ENCODE assay signal across 8 cellular contexts in the genomic region with DNA sequence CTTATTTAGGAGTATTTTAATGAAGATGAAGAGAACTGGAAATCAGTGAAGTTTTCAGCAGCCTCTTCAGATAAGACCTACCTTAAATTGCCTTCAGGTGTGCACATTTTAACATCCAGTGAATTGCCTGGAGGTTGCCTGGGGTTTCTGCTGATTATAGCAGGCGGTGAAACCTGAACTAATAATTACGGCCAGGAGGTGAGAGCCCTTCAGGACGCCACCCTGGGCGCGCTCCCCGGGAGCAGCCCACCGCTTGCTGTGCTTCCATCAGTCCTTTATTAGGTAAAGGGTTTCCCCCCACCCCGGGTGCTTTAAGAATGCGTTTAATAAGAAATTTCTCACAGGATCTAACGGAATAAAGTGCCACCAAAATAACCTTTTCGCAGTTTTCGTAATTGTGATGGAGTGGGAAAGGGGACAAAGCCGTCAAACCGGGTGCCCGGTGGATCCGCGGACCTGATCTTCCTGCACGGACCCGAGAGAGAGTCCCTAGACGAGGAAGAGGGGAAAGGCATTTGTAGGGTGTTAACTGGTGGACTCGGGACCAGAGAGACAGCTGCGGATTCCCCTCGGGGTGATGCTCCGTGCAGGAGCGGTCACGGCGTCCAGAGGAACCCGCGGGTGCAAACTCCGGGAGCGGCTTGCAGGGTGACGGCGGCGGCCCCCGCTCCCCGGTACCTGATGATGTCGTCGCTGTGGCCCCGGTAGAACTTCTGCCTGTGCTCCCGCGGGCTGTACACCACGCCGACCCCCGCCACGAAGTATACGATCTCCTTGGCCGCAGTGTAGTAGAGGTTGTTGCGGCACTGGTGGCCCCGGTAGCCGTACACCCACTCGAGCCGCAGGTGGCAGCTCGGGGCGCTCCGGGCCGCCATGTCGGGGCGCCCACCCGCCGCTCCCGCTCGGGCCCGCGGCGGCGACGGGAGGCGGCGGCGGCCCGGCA. TPM values are rescaled to one million over a fixed set of nuclear protein-coding genes. Genes with fewer than 3 reads are reported as not detected.
A peak's percentile ranks its signal among the peaks of the same experiment; 100 is the strongest.
DNase-seq lines count a peak whose midpoint lies in the region; ATAC-seq and TF ChIP-seq lines count a peak whose summit lies in the region.

No MANE protein-coding gene starts in this region.

- no peaks in the 10 kb centered on the region for H3K9me3 Mint-ChIP-seq in mesothelial cell of epicardium

- TF ChIP-seq CTCF in GM06990 (IDR thresholded peaks at IDR 0.05; ENCODE audit: insufficient read depth, low read length, poor library complexity, severe bottlenecking): no peak
- no peak for TF ChIP-seq CTCF in mesothelial cell of epicardium (IDR thresholded peaks at IDR 0.05; ENCODE audit: unreplicated experiment)

- H3K27ac Mint-ChIP-seq in mesothelial cell of epicardium: no peak overlapping the region

- peak; percentile 8 for ATAC-seq in HG03139 (IDR thresholded peaks at IDR 0.05; ENCODE audit: unreplicated experiment)
- ATAC-seq in HG02623 (IDR thresholded peaks at IDR 0.05; ENCODE audit: unreplicated experiment): no peak

- peak overlapping the region; percentile 63 to 78 for H3K9ac ChIP-seq in stomach smooth muscle (ENCODE audit: low read length in 2 of 2)

- DNase-seq in GM06990 (ENCODE audit: extremely low read depth, insufficient read length): no peak
- DNase-seq in T-helper 1 cell: peak in 3 of 5 donors; percentile 7 to 23 (median 21)
- DNase-seq in effector CD4-positive, alpha-beta T cell: peak; percentile 11
- peak in 1 of 2 experiments; percentile 45 for DNase-seq in mesothelial cell of epicardium (ENCODE audit: low spot score in 2 of 2, unreplicated experiment in 2 of 2)
- no peak for DNase-seq in GOT3 (lab: John Stamatoyannopoulos, UW)

- no peak overlapping the region for H3K27ac ChIP-seq in stomach smooth muscle (ENCODE audit: low read length)

- H3K36me3 ChIP-seq in GM06990 (ENCODE audit: control insufficient read depth, insufficient read depth, low read length): no peaks in the 10 kb centered on the region
- H3K36me3 ChIP-seq in stomach smooth muscle (ENCODE audit: control insufficient read depth in 2 of 2, insufficient read depth in 2 of 2, low read length in 2 of 2): no peaks in the 10 kb centered on the region

- H3K9me3 ChIP-seq in stomach smooth muscle (ENCODE audit: control insufficient read depth in 2 of 2, low read length in 2 of 2): no peaks in the 10 kb centered on the region

- peak overlapping the region; percentile 65 for H3K4me3 Mint-ChIP-seq in mesothelial cell of epicardium

- H3K4me3 ChIP-seq in GM06990 (replicated peaks; ENCODE audit: low read depth, low read length) (peak overlapping the region; percentile 70), stomach smooth muscle (ENCODE audit: low read length in 2 of 2) (peak overlapping the region; percentile 77 to 85)

- peaks cover 7% of the 10 kb centered on the region for H3K4me1 ChIP-seq in stomach smooth muscle (ENCODE audit: control insufficient read depth, insufficient read depth, low read length)

- peaks cover 72% of the 10 kb centered on the region for H3K27me3 Mint-ChIP-seq in mesothelial cell of epicardium (ENCODE audit: low read depth)

- H3K27me3 ChIP-seq in GM06990 (replicated peaks; ENCODE audit: control insufficient read depth, insufficient read depth, low read length) (no peaks in the 10 kb centered on the region; the same call in none of the 2 replicates), stomach smooth muscle (ENCODE audit: control insufficient read depth in 1 of 2, insufficient read depth in 2 of 2, low read length in 2 of 2) (no peaks in the 10 kb centered on the region)

- H3K36me3 Mint-ChIP-seq in mesothelial cell of epicardium: no peaks in the 10 kb centered on the region

- peaks cover 3% of the 10 kb centered on the region for H3K4me1 Mint-ChIP-seq in mesothelial cell of epicardium

RNA-seq across cellular contexts. Expression of gene EML5, which starts 0.9 kb away (rescaled TPM):
- 1.6 to 2.6 TPM (median 2.0 TPM) in 3 replicates for total RNA-seq in mesothelial cell of epicardium

RNA-seq across cellular contexts. Expression of gene TTC8, which starts 32.6 kb away (rescaled TPM):
- 28.6 to 32.6 TPM (median 29.0 TPM) in 3 replicates for total RNA-seq in mesothelial cell of epicardium

Comparison
In these comparisons a context has a peak if more than half of its experiments do, and no peak if none do; other contexts are left out.
1. DNase-seq: peak in T-helper 1 cell (3 of 5) and effector CD4-positive, alpha-beta T cell (single experiment); none in GM06990 (single experiment) and GOT3 (single experiment).